In the genomic region with DNA sequence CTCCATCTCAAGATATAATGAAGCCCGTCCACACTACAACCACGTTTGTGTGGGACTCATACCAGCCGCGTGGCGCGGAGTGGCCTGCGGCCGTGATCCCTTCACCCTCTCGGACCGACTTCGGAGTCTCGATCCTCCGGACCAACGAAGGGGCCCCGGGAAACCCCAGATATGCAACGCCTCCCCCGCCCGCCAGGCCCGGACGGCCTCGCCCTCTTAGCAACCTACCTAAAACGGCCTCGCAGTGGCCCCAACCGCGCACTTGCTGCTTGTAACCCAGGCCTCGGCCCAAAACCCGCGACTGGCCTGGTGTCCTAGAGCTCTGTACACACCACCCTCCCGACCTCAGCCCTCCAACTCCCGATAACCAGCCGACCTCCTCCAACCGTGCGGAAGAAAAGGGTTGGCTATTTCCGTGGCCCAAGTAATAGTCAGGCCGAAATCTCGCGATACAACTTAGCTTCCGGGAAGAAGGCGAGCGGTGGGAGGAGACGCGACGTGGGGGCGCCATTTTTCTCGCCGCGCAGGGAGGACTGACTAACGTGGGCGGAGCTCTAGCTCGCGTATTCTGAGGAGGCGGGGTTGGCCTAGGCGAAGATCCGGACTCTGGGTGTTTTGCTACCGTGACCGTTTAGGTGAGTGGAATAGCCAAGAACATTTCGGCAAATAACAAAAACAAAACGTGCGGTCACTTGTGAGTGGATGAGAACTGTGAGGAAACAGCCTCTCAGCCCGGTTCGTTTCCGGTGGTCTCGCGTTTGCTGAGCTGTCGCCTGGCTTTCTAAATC, we compare ENCODE assay signal across 1 cellular context.
A peak's percentile ranks its signal among the peaks of the same experiment; 100 is the strongest.
TF ChIP-seq lines count a peak whose summit lies in the region.

A gene (plus strand): TSS at position 579 of the 788 bp plus-strand sequence. CDS start 5,722 bp downstream, outside the sequence.
A gene with protein sequence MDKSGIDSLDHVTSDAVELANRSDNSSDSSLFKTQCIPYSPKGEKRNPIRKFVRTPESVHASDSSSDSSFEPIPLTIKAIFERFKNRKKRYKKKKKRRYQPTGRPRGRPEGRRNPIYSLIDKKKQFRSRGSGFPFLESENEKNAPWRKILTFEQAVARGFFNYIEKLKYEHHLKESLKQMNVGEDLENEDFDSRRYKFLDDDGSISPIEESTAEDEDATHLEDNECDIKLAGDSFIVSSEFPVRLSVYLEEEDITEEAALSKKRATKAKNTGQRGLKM (minus strand): TSS at position 402 of the 788 bp plus-strand sequence. CDS start 2,191 bp downstream, outside the sequence.

TF ChIP-seq in HepG2, 621 proteins besides CTCF, POLR2A, EP300 and RAD21 (continued from another document and continues in another):
- TF ChIP-seq MXD4 (CRISPR knock-in tag; IDR thresholded peaks at IDR 0.05) (no peak; the same call in none of the 2 replicates), ZNF781 (CRISPR knock-in tag; IDR thresholded peaks at IDR 0.05; ENCODE audit: borderline replicate concordance, not compliant biosample characterization) (no peak), SP5 (CRISPR knock-in tag; IDR thresholded peaks at IDR 0.05; ENCODE audit: borderline replicate concordance, low read depth) (peak; percentile 94), HNRNPUL1 (IDR thresholded peaks at IDR 0.05; ENCODE audit: low read depth, low read length) (no peak), KDM5B (CRISPR knock-in tag; IDR thresholded peaks at IDR 0.05; ENCODE audit: borderline replicate concordance) (no peak; the same call in 1 of the 2 replicates), NR2F1 (CRISPR knock-in tag; IDR thresholded peaks at IDR 0.05) (peak in 1 of 2 experiments; percentile 29; a peak in 1 of 4 replicates), ZNF138 (CRISPR knock-in tag; IDR thresholded peaks at IDR 0.05; ENCODE audit: low read depth) (peak; percentile 84; the same call in 1 of the 2 replicates), NFE2 (CRISPR knock-in tag; IDR thresholded peaks at IDR 0.05) (no peak), ZNF891 (CRISPR knock-in tag; IDR thresholded peaks at IDR 0.05) (peak; percentile 66; the same call in 1 of the 2 replicates), TGIF2 (CRISPR knock-in tag; IDR thresholded peaks at IDR 0.05) (peak; percentile 92), MEF2D (CRISPR knock-in tag; IDR thresholded peaks at IDR 0.05) (no peak), ZNF143 (CRISPR knock-in tag; IDR thresholded peaks at IDR 0.05) (peak; percentile 21; the same call in 1 of the 2 replicates), ZNF768 (CRISPR knock-in tag; IDR thresholded peaks at IDR 0.05) (no peak), ARNT2 (CRISPR knock-in tag; IDR thresholded peaks at IDR 0.05; ENCODE audit: low read depth) (peak; percentile 96), ZNF775 (CRISPR knock-in tag; IDR thresholded peaks at IDR 0.05; ENCODE audit: borderline replicate concordance) (no peak), CEBPB (IDR thresholded peaks at IDR 0.05; ENCODE audit: borderline replicate concordance, low read depth, low read length) (no peak), SOX5 (CRISPR knock-in tag; IDR thresholded peaks at IDR 0.05; ENCODE audit: borderline replicate concordance) (peak; percentile 24; the same call in 1 of the 2 replicates), SMAD9 (CRISPR knock-in tag; IDR thresholded peaks at IDR 0.05) (no peak; the same call in 1 of the 2 replicates)
- TF ChIP-seq, protein P1, sequence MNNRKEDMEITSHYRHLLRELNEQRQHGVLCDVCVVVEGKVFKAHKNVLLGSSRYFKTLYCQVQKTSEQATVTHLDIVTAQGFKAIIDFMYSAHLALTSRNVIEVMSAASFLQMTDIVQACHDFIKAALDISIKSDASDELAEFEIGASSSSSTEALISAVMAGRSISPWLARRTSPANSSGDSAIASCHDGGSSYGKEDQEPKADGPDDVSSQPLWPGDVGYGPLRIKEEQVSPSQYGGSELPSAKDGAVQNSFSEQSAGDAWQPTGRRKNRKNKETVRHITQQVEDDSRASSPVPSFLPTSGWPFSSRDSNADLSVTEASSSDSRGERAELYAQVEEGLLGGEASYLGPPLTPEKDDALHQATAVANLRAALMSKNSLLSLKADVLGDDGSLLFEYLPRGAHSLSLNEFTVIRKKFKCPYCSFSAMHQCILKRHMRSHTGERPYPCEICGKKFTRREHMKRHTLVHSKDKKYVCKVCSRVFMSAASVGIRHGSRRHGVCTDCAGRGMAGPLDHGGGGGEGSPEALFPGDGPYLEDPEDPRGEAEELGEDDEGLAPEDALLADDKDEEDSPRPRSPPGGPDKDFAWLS (CRISPR knock-in tag; IDR thresholded peaks at IDR 0.05; ENCODE audit: borderline replicate concordance), result no peak
- TF ChIP-seq, protein P2, sequence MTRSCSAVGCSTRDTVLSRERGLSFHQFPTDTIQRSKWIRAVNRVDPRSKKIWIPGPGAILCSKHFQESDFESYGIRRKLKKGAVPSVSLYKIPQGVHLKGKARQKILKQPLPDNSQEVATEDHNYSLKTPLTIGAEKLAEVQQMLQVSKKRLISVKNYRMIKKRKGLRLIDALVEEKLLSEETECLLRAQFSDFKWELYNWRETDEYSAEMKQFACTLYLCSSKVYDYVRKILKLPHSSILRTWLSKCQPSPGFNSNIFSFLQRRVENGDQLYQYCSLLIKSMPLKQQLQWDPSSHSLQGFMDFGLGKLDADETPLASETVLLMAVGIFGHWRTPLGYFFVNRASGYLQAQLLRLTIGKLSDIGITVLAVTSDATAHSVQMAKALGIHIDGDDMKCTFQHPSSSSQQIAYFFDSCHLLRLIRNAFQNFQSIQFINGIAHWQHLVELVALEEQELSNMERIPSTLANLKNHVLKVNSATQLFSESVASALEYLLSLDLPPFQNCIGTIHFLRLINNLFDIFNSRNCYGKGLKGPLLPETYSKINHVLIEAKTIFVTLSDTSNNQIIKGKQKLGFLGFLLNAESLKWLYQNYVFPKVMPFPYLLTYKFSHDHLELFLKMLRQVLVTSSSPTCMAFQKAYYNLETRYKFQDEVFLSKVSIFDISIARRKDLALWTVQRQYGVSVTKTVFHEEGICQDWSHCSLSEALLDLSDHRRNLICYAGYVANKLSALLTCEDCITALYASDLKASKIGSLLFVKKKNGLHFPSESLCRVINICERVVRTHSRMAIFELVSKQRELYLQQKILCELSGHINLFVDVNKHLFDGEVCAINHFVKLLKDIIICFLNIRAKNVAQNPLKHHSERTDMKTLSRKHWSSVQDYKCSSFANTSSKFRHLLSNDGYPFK (CRISPR knock-in tag; IDR thresholded peaks at IDR 0.05; ENCODE audit: borderline replicate concordance), result peak; percentile 85; the same call in 1 of the 2 replicates
- TF ChIP-seq, protein P3, sequence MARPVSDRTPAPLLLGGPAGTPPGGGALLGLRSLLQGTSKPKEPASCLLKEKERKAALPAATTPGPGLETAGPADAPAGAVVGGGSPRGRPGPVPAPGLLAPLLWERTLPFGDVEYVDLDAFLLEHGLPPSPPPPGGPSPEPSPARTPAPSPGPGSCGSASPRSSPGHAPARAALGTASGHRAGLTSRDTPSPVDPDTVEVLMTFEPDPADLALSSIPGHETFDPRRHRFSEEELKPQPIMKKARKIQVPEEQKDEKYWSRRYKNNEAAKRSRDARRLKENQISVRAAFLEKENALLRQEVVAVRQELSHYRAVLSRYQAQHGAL (CRISPR knock-in tag; IDR thresholded peaks at IDR 0.05; ENCODE audit: not compliant biosample characterization), result no peak
- TF ChIP-seq, protein P4, sequence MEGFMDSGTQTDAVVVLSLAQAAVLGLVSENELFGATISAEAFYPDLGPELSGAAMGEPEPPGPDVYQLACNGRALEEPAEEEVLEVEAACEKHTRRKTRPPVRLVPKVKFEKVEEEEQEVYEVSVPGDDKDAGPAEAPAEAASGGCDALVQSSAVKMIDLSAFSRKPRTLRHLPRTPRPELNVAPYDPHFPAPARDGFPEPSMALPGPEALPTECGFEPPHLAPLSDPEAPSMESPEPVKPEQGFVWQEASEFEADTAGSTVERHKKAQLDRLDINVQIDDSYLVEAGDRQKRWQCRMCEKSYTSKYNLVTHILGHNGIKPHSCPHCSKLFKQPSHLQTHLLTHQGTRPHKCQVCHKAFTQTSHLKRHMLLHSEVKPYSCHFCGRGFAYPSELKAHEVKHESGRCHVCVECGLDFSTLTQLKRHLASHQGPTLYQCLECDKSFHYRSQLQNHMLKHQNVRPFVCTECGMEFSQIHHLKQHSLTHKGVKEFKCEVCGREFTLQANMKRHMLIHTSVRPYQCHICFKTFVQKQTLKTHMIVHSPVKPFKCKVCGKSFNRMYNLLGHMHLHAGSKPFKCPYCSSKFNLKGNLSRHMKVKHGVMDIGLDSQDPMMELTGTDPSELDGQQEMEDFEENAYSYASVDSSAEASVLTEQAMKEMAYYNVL (CRISPR knock-in tag; IDR thresholded peaks at IDR 0.05; ENCODE audit: borderline replicate concordance), result peak; percentile 50; the same call in 1 of the 2 replicates
- TF ChIP-seq, protein P5, sequence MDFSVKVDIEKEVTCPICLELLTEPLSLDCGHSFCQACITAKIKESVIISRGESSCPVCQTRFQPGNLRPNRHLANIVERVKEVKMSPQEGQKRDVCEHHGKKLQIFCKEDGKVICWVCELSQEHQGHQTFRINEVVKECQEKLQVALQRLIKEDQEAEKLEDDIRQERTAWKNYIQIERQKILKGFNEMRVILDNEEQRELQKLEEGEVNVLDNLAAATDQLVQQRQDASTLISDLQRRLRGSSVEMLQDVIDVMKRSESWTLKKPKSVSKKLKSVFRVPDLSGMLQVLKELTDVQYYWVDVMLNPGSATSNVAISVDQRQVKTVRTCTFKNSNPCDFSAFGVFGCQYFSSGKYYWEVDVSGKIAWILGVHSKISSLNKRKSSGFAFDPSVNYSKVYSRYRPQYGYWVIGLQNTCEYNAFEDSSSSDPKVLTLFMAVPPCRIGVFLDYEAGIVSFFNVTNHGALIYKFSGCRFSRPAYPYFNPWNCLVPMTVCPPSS (IDR thresholded peaks at IDR 0.05), result no peak
- TF ChIP-seq, protein P6, sequence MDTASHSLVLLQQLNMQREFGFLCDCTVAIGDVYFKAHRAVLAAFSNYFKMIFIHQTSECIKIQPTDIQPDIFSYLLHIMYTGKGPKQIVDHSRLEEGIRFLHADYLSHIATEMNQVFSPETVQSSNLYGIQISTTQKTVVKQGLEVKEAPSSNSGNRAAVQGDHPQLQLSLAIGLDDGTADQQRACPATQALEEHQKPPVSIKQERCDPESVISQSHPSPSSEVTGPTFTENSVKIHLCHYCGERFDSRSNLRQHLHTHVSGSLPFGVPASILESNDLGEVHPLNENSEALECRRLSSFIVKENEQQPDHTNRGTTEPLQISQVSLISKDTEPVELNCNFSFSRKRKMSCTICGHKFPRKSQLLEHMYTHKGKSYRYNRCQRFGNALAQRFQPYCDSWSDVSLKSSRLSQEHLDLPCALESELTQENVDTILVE (CRISPR knock-in tag; IDR thresholded peaks at IDR 0.05), result no peak
- TF ChIP-seq, protein P7, sequence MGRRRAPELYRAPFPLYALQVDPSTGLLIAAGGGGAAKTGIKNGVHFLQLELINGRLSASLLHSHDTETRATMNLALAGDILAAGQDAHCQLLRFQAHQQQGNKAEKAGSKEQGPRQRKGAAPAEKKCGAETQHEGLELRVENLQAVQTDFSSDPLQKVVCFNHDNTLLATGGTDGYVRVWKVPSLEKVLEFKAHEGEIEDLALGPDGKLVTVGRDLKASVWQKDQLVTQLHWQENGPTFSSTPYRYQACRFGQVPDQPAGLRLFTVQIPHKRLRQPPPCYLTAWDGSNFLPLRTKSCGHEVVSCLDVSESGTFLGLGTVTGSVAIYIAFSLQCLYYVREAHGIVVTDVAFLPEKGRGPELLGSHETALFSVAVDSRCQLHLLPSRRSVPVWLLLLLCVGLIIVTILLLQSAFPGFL (CRISPR knock-in tag; IDR thresholded peaks at IDR 0.05), result no peak
- TF ChIP-seq, protein P8, sequence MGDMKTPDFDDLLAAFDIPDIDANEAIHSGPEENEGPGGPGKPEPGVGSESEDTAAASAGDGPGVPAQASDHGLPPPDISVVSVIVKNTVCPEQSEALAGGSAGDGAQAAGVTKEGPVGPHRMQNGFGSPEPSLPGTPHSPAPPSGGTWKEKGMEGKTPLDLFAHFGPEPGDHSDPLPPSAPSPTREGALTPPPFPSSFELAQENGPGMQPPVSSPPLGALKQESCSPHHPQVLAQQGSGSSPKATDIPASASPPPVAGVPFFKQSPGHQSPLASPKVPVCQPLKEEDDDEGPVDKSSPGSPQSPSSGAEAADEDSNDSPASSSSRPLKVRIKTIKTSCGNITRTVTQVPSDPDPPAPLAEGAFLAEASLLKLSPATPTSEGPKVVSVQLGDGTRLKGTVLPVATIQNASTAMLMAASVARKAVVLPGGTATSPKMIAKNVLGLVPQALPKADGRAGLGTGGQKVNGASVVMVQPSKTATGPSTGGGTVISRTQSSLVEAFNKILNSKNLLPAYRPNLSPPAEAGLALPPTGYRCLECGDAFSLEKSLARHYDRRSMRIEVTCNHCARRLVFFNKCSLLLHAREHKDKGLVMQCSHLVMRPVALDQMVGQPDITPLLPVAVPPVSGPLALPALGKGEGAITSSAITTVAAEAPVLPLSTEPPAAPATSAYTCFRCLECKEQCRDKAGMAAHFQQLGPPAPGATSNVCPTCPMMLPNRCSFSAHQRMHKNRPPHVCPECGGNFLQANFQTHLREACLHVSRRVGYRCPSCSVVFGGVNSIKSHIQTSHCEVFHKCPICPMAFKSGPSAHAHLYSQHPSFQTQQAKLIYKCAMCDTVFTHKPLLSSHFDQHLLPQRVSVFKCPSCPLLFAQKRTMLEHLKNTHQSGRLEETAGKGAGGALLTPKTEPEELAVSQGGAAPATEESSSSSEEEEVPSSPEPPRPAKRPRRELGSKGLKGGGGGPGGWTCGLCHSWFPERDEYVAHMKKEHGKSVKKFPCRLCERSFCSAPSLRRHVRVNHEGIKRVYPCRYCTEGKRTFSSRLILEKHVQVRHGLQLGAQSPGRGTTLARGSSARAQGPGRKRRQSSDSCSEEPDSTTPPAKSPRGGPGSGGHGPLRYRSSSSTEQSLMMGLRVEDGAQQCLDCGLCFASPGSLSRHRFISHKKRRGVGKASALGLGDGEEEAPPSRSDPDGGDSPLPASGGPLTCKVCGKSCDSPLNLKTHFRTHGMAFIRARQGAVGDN (CRISPR knock-in tag; IDR thresholded peaks at IDR 0.05), result peak; percentile 88
- TF ChIP-seq, protein P9, sequence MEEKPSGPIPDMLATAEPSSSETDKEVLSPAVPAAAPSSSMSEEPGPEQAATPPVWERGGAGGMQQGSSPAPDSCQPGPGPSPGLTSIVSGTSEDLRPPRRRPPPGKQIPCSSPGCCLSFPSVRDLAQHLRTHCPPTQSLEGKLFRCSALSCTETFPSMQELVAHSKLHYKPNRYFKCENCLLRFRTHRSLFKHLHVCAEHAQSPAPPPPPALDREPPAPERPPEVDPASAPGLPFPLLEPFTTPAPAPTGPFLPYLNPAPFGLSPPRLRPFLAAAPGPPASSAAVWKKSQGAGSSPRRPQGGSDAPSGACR (CRISPR knock-in tag; IDR thresholded peaks at IDR 0.05), result peak; percentile 87; the same call in 1 of the 2 replicates
- TF ChIP-seq, protein P10, sequence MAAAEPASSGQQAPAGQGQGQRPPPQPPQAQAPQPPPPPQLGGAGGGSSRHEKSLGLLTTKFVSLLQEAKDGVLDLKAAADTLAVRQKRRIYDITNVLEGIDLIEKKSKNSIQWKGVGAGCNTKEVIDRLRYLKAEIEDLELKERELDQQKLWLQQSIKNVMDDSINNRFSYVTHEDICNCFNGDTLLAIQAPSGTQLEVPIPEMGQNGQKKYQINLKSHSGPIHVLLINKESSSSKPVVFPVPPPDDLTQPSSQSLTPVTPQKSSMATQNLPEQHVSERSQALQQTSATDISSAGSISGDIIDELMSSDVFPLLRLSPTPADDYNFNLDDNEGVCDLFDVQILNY (CRISPR knock-in tag; conservative IDR thresholded peaks at IDR 0.05), result no peak
